7 cellular contexts compared by ENCODE assay signal in genomic region chr12:88142610-88142991, GRCh38. TPM values are rescaled to one million over a fixed set of nuclear protein-coding genes. Genes with fewer than 3 reads are reported as not detected.
DNase-seq lines count a peak whose midpoint lies in the region; ATAC-seq and TF ChIP-seq lines count a peak whose summit lies in the region.

No MANE protein-coding gene starts in this region.

- no peak overlapping the region for H2BK15ac ChIP-seq in mesenchymal stem cell (ENCODE audit: low read depth, poor library complexity, severe bottlenecking)

- H3K18ac ChIP-seq in mesenchymal stem cell (ENCODE audit: low read depth in 1 of 2, low read length in 2 of 2): peak overlapping the region; percentile 34 to 59

- peaks cover 19% of the 10 kb centered on the region for H3K36me3 Mint-ChIP-seq in T-helper 1 cell treated with Interleukin-12 subunit alpha and Interleukin-12 subunit beta and Interleukin-4 antibody, amounts not matched to agents 30 μg/mL and 1 μg/mL, for 36 hours (ENCODE audit: low read depth)

- peak overlapping the region in 1 of 2 experiments; percentile 6 for H2BK12ac ChIP-seq in mesenchymal stem cell (ENCODE audit: low read length in 2 of 2)

- TF ChIP-seq CTCF in colonic mucosa (IDR thresholded peaks at IDR 0.05): no peak
- TF ChIP-seq CTCF in GM13977 (IDR thresholded peaks at IDR 0.05; ENCODE audit: extremely low read depth, insufficient read depth, missing control alignments): no peak

- no peaks in the 10 kb centered on the region for H3K27me3 ChIP-seq in colonic mucosa
- H3K27me3 ChIP-seq in mesenchymal stem cell (ENCODE audit: control insufficient read depth in 1 of 2, insufficient read depth in 1 of 2, low read length in 2 of 2): no peaks in the 10 kb centered on the region

- H3K4me1 ChIP-seq in colonic mucosa (no peaks in the 10 kb centered on the region), mesenchymal stem cell (ENCODE audit: control insufficient read depth, insufficient read depth, low read depth, low read length) (peaks cover 4% of the 10 kb centered on the region)

- peaks cover 33% of the 10 kb centered on the region for H3K4me1 Mint-ChIP-seq in T-helper 1 cell treated with Interleukin-12 subunit alpha and Interleukin-12 subunit beta and Interleukin-4 antibody, amounts not matched to agents 30 μg/mL and 1 μg/mL, for 36 hours (ENCODE audit: low read depth)

- in situ Hi-C loops in GM13977 (cut with MboI; ENCODE audit: low pct_unique_long_range_greater_than_20kb, low sequenced_read_pairs, unreplicated experiment): no loop called here

- H3K36me3 ChIP-seq in colonic mucosa (no peaks in the 10 kb centered on the region), mesenchymal stem cell (ENCODE audit: control insufficient read depth in 1 of 2, insufficient read depth in 2 of 2, low read depth in 1 of 2, low read length in 2 of 2) (peaks cover 4 to 20% of the 10 kb centered on the region in 2 experiments)

- H3K9ac ChIP-seq in colonic mucosa (ENCODE audit: low read depth in 2 of 2, low read length in 2 of 2): peak overlapping the region; percentile 80 to 82
- peak overlapping the region; percentile 91 for H3K9ac ChIP-seq in mesenchymal stem cell (ENCODE audit: low read length)

- H3K27ac ChIP-seq in colonic mucosa (peak overlapping the region; percentile 65), mesenchymal stem cell (ENCODE audit: low read length, poor library complexity, severe bottlenecking) (no peak overlapping the region)

- no peaks in the 10 kb centered on the region for H3K9me3 Mint-ChIP-seq in T-helper 1 cell treated with Interleukin-12 subunit alpha and Interleukin-12 subunit beta and Interleukin-4 antibody, amounts not matched to agents 30 μg/mL and 1 μg/mL, for 36 hours

- no peak overlapping the region for H4K91ac ChIP-seq in mesenchymal stem cell (ENCODE audit: low read length)

- no peak overlapping the region for H2BK5ac ChIP-seq in mesenchymal stem cell (ENCODE audit: low read depth, low read length, poor library complexity, severe bottlenecking)

- ATAC-seq in GM19372 (IDR thresholded peaks at IDR 0.05; ENCODE audit: low read depth, unreplicated experiment) (peak; percentile 0), HG03159 (IDR thresholded peaks at IDR 0.05; ENCODE audit: unreplicated experiment) (peak; percentile 8)

- H3K4me3 ChIP-seq in colonic mucosa (peak overlapping the region; percentile 61), mesenchymal stem cell (ENCODE audit: insufficient read depth in 1 of 2, low read depth in 1 of 2, low read length in 2 of 2) (peak overlapping the region; percentile 74 to 91)

- no peaks in the 10 kb centered on the region for H3K27me3 Mint-ChIP-seq in T-helper 1 cell treated with Interleukin-12 subunit alpha and Interleukin-12 subunit beta and Interleukin-4 antibody, amounts not matched to agents 30 μg/mL and 1 μg/mL, for 36 hours (ENCODE audit: low read depth)

- peaks cover 14% of the 10 kb centered on the region for H3K79me1 ChIP-seq in mesenchymal stem cell (replicated peaks; ENCODE audit: low read length, poor library complexity, severe bottlenecking)

- H2AFZ ChIP-seq in mesenchymal stem cell (ENCODE audit: low read depth, low read length): peak overlapping the region; percentile 73

- under 1% methylated on average over 18 of the region's 18 CpGs for WGBS in mesenchymal stem cell

- peak overlapping the region; percentile 92 for H3K27ac Mint-ChIP-seq in T-helper 1 cell treated with Interleukin-12 subunit alpha and Interleukin-12 subunit beta and Interleukin-4 antibody, amounts not matched to agents 30 μg/mL and 1 μg/mL, for 36 hours

- no peak overlapping the region for H3K23ac ChIP-seq in mesenchymal stem cell (ENCODE audit: low read length in 2 of 2)

- H3K4me3 Mint-ChIP-seq in T-helper 1 cell treated with Interleukin-12 subunit alpha and Interleukin-12 subunit beta and Interleukin-4 antibody, amounts not matched to agents 30 μg/mL and 1 μg/mL, for 36 hours: peak overlapping the region; percentile 95

- no peaks in the 10 kb centered on the region for H3K9me3 ChIP-seq in colonic mucosa
- no peaks in the 10 kb centered on the region for H3K9me3 ChIP-seq in mesenchymal stem cell (ENCODE audit: control insufficient read depth, low read length)

- peak overlapping the region in 1 of 2 experiments; percentile 64 for H3K4ac ChIP-seq in mesenchymal stem cell (ENCODE audit: low read depth in 1 of 2, low read length in 2 of 2)

- H4K8ac ChIP-seq in mesenchymal stem cell (ENCODE audit: low read length): peak overlapping the region; percentile 97

- H2BK120ac ChIP-seq in mesenchymal stem cell (ENCODE audit: low read depth, low read length): no peak overlapping the region

- no peak overlapping the region for H2AK5ac ChIP-seq in mesenchymal stem cell (ENCODE audit: low read length, severe bottlenecking)

- H3K4me2 ChIP-seq in mesenchymal stem cell (ENCODE audit: low read length, poor library complexity, severe bottlenecking): peak overlapping the region; percentile 96

- intact Hi-C loops in colonic mucosa (cut with DNase I): loop anchor here (10.0 kb wide), 1 partner anchor 432 kb away; no protein-coding TSS in a partner anchor

- peak; percentile 57 for DNase-seq in colonic mucosa
- no peak for DNase-seq in mesenchymal stem cell
- peak; percentile 31 for DNase-seq in stimulated activated naive CD4-positive, alpha-beta T cell treated with Interleukin-2 at 50 U/mL for 16 hours (lab: John Stamatoyannopoulos, UW)
- DNase-seq in GM13977 (ENCODE audit: low spot score): no peak

- peak overlapping the region in 1 of 2 experiments; percentile 10 for H3K14ac ChIP-seq in mesenchymal stem cell (ENCODE audit: low read length in 2 of 2)

RNA-seq across cellular contexts. Expression of gene TMTC3, which starts 0.5 kb away (rescaled TPM):
- 10 to 100 TPM; 14.6 to 16.8 TPM for total RNA-seq in colonic mucosa
- 22.8 TPM for polyA plus RNA-seq in mesenchymal stem cell (2013, experiment 1 of 2)
- polyA plus RNA-seq in mesenchymal stem cell (2013, experiment 2 of 2): 25.5 TPM

RNA-seq across cellular contexts. Expression of gene CEP290, which starts 0.7 kb away (rescaled TPM):
- 1 to 10 TPM; 6.8 to 6.9 TPM for total RNA-seq in colonic mucosa
- 9.3 TPM for polyA plus RNA-seq in mesenchymal stem cell (2013, experiment 1 of 2)
- polyA plus RNA-seq in mesenchymal stem cell (2013, experiment 2 of 2): 9.8 TPM

Comparison
In these comparisons a context has a peak if more than half of its experiments do, and no peak if none do; other contexts are left out.
1. DNase-seq: peak in colonic mucosa (single experiment) and stimulated activated naive CD4-positive, alpha-beta T cell treated with Interleukin-2 at 50 U/mL for 16 hours (single experiment); none in mesenchymal stem cell (single experiment) and GM13977 (single experiment).